7 cellular contexts compared by ENCODE assay signal in genomic region chr16:4734063-4734729, GRCh38.
A peak's percentile ranks its signal among the peaks of the same experiment; 100 is the strongest.
DNase-seq lines count a peak whose midpoint lies in the region; ATAC-seq, FAIRE-seq and TF ChIP-seq lines count a peak whose summit lies in the region.

ANKS3 (minus strand) TSS chr16:4734271; CDS start chr16:4730149, 4,122 bp downstream.
DNAAF8 (plus strand) TSS chr16:4734537; CDS start chr16:4736515, 1,978 bp downstream.

- peak; percentile 93 for FAIRE-seq in GM18507 (lab: Jason Lieb, UNC)

- H3K4me3 ChIP-seq in astrocyte of the spinal cord (ENCODE audit: low read depth, low read length) = peak within 1 kb of the TSS; percentile 88
- H3K4me3 ChIP-seq in retinal pigment epithelial cell (ENCODE audit: low read length) = peak within 1 kb of the TSS; percentile 93

- no peak for TF ChIP-seq CTCF in astrocyte of the spinal cord (IDR thresholded peaks at IDR 0.05; ENCODE audit: low read depth, low read length)
- no peak for TF ChIP-seq CTCF in retinal pigment epithelial cell (conservative IDR thresholded peaks at IDR 0.05; ENCODE audit: low read depth, low read length)

- in situ Hi-C loops in astrocyte of the spinal cord (cut with HindIII; ENCODE audit: low sequenced_read_pairs) = no loop called here

- DNase-seq in GM18507 (ENCODE audit: extremely low spot score, insufficient read length, low read depth) (peak; percentile 83), NCI-H1930 (lab: John Stamatoyannopoulos, UW) (peak; percentile 93 to 95), T1000 (lab: John Stamatoyannopoulos, UW) (peak; percentile 92), astrocyte of the spinal cord (ENCODE audit: low read depth, low spot score) (peak; percentile 97), hypothalamus (lab: John Stamatoyannopoulos, UW) (peak; percentile 43 to 98 (median 94)), retinal pigment epithelial cell (ENCODE audit: low read depth) (peak; percentile 90)

- peak; percentile 70 for ATAC-seq in HG02943 (IDR thresholded peaks at IDR 0.05; ENCODE audit: low read depth, unreplicated experiment)

Comparison
In these comparisons a context has a peak if more than half of its experiments do, and no peak if none do; other contexts are left out.
1. Peak in every context shown above with its lines: DNase-seq, ATAC-seq and H3K4me3 ChIP-seq.